In the genomic region with DNA sequence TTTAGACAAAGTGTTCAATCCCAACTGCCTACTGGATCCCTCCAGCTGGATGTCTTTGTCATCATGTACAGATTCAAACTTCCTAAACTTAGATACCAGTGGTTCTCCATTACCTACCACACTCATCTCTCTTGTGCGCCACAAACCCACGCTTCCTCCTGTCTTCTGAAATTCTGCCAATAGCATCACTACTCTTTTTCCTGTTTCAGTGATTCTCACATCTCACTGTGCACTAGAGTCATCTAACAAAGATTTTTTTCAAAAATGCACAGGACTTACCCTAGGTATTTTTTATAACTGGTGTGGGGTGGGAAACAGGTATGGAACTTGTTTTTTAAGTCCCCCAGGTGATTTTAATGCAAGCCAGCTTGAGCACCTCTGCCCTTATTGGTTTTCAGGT, we compare ENCODE assay signal across 14 cellular contexts. TPM values are rescaled to one million over a fixed set of nuclear protein-coding genes. Genes with fewer than 3 reads are reported as not detected.
DNase-seq lines count a peak whose midpoint lies in the region; ATAC-seq and TF ChIP-seq lines count a peak whose summit lies in the region.
"Had no signal": no experiment of that assay in that cellular context is flagged by ENCODE, and none has a peak within 500 bp of the region (broad histone marks: within the 10 kb centered on the region; RNA-seq: fewer than 3 reads in every experiment).

No MANE protein-coding gene starts in this region.

- H3K27ac Mint-ChIP-seq in CD4-positive, alpha-beta memory T cell = peak overlapping the region; percentile 39 to 88 (median 54)
- H3K27ac Mint-ChIP-seq in T-helper 1 cell treated with Interleukin-12 subunit alpha and Interleukin-12 subunit beta and Interleukin-4 antibody, amounts not matched to agents 30 μg/mL and 1 μg/mL, for 36 hours = peak overlapping the region; percentile 6
- H3K27ac Mint-ChIP-seq in dendritic cell treated with granulocyte-macrophage colony-stimulating factor and Interleukin-4, amounts not matched to agents 40 ng/mL and 50 ng/mL, for 4 days = peak overlapping the region; percentile 11

- DNase-seq in CD4-positive, alpha-beta memory T cell = peak in 4 of 5 donors; percentile 36 to 47 (median 38)
- DNase-seq in hepatic stellate cell (ENCODE audit: low spot score) (no peak), thyroid gland (no peak)
- DNase-seq: activated gamma-delta T cell treated with Interleukin-2 at 50 U/mL for 16 hours, gastrocnemius medialis, NCI-H1048, NCI-H446 treated with DMSO at 0.1 percent for 48 hours had no signal

- H3K27ac ChIP-seq in CD4-positive, alpha-beta memory T cell (ENCODE audit: low read depth, low read length) = peak overlapping the region; percentile 18
- H3K27ac ChIP-seq in thyroid gland = no peak overlapping the region
- H3K27ac ChIP-seq: gastrocnemius medialis, HL-60, vagina had no signal

- H3K4me1 Mint-ChIP-seq in CD4-positive, alpha-beta memory T cell = peaks cover 34 to 60% (median 47%) of the 10 kb centered on the region in 4 donors
- peaks cover 40% of the 10 kb centered on the region for H3K4me1 Mint-ChIP-seq in T-helper 1 cell treated with Interleukin-12 subunit alpha and Interleukin-12 subunit beta and Interleukin-4 antibody, amounts not matched to agents 30 μg/mL and 1 μg/mL, for 36 hours (ENCODE audit: low read depth)
- peaks cover 30% of the 10 kb centered on the region for H3K4me1 Mint-ChIP-seq in dendritic cell treated with granulocyte-macrophage colony-stimulating factor and Interleukin-4, amounts not matched to agents 40 ng/mL and 50 ng/mL, for 4 days (ENCODE audit: low read depth)

- no peak overlapping the region for H3K4me3 ChIP-seq in CD4-positive, alpha-beta memory T cell (ENCODE audit: low read length in 2 of 2)
- no peak overlapping the region for H3K4me3 ChIP-seq in thyroid gland (replicated peaks in 1 of 3)
- H3K4me3 ChIP-seq: gastrocnemius medialis, vagina had no signal

- peaks cover 26% of the 10 kb centered on the region for H3K36me3 ChIP-seq in CD4-positive, alpha-beta memory T cell (ENCODE audit: insufficient read depth, low read length)
- peaks cover 29 to 37% of the 10 kb centered on the region in 2 donors for H3K36me3 ChIP-seq in thyroid gland

- H3K9me3 Mint-ChIP-seq in CD4-positive, alpha-beta memory T cell = peaks cover 0 to 3% (median 0%) of the 10 kb centered on the region in 8 donors
- H3K9me3 Mint-ChIP-seq in T-helper 1 cell treated with Interleukin-12 subunit alpha and Interleukin-12 subunit beta and Interleukin-4 antibody, amounts not matched to agents 30 μg/mL and 1 μg/mL, for 36 hours = no peaks in the 10 kb centered on the region
- no peaks in the 10 kb centered on the region for H3K9me3 Mint-ChIP-seq in dendritic cell treated with granulocyte-macrophage colony-stimulating factor and Interleukin-4, amounts not matched to agents 40 ng/mL and 50 ng/mL, for 4 days
- H3K9me3 Mint-ChIP-seq: CD14-positive monocyte, nephron had no signal

- CTCF ChIA-PET in CD4-positive, alpha-beta memory T cell (lab: Charles Lee; ENCODE audit: partially characterized antibody) = interaction anchor here (0.6 to 4.2 kb wide), 11 partner anchors 22 to 205 kb away, joined by 3 to 17 read pairs (median 3); a partner anchor contains a TSS

- H3K4me1 ChIP-seq in CD4-positive, alpha-beta memory T cell (ENCODE audit: insufficient read depth, low read length) = peaks cover 40% of the 10 kb centered on the region
- H3K4me1 ChIP-seq in thyroid gland = peaks cover 7 to 11% of the 10 kb centered on the region in 2 donors

- no peak for TF ChIP-seq CTCF in thyroid gland (IDR thresholded peaks at IDR 0.05)

- H3K27me3 ChIP-seq in CD4-positive, alpha-beta memory T cell (ENCODE audit: insufficient read depth, low read length) = no peaks in the 10 kb centered on the region
- no peaks in the 10 kb centered on the region for H3K27me3 ChIP-seq in thyroid gland
- H3K27me3 ChIP-seq: gastrocnemius medialis, vagina had no signal

- WGBS in thyroid gland, 2 donors = 77 to 83% methylated on average over 2 of the region's 2 CpGs

- peak overlapping the region in 7 of 8 donors; percentile 12 to 77 (median 52) for H3K4me3 Mint-ChIP-seq in CD4-positive, alpha-beta memory T cell
- H3K4me3 Mint-ChIP-seq in T-helper 1 cell treated with Interleukin-12 subunit alpha and Interleukin-12 subunit beta and Interleukin-4 antibody, amounts not matched to agents 30 μg/mL and 1 μg/mL, for 36 hours = peak overlapping the region; percentile 4
- H3K4me3 Mint-ChIP-seq in dendritic cell treated with granulocyte-macrophage colony-stimulating factor and Interleukin-4, amounts not matched to agents 40 ng/mL and 50 ng/mL, for 4 days = no peak overlapping the region
- H3K4me3 Mint-ChIP-seq: CD14-positive monocyte, nephron had no signal

- ATAC-seq in HG03039 (IDR thresholded peaks at IDR 0.05; ENCODE audit: unreplicated experiment) = no peak
- ATAC-seq: gastrocnemius medialis had no signal

- intact Hi-C loops in CD4-positive, alpha-beta memory T cell (cut with micrococcal nuclease) = no loop called here
- intact Hi-C loops in dendritic cell treated with granulocyte-macrophage colony-stimulating factor and Interleukin-4, amounts not matched to agents 40 ng/mL and 50 ng/mL, for 4 days (cut with micrococcal nuclease) = no loop called here
- intact Hi-C loops in thyroid gland (cut with DNase I) = no loop called here

- POLR2A ChIA-PET in CD4-positive, alpha-beta memory T cell (lab: Charles Lee; ENCODE audit: partially characterized antibody) = interaction anchor here (1.4 to 3.2 kb wide), 4 partner anchors 21 to 72 kb away, joined by 4 to 20 read pairs (median 5); a partner anchor contains a TSS

- no peaks in the 10 kb centered on the region for H3K27me3 Mint-ChIP-seq in CD4-positive, alpha-beta memory T cell
- no peaks in the 10 kb centered on the region for H3K27me3 Mint-ChIP-seq in T-helper 1 cell treated with Interleukin-12 subunit alpha and Interleukin-12 subunit beta and Interleukin-4 antibody, amounts not matched to agents 30 μg/mL and 1 μg/mL, for 36 hours (ENCODE audit: low read depth)
- no peaks in the 10 kb centered on the region for H3K27me3 Mint-ChIP-seq in dendritic cell treated with granulocyte-macrophage colony-stimulating factor and Interleukin-4, amounts not matched to agents 40 ng/mL and 50 ng/mL, for 4 days

- no peak for TF ChIP-seq POLR2A in thyroid gland (IDR thresholded peaks at IDR 0.05)

- no peaks in the 10 kb centered on the region for H3K9me3 ChIP-seq in CD4-positive, alpha-beta memory T cell (ENCODE audit: control insufficient read depth in 1 of 2, low read length in 2 of 2)
- no peaks in the 10 kb centered on the region for H3K9me3 ChIP-seq in thyroid gland
- H3K9me3 ChIP-seq: gastrocnemius medialis, vagina had no signal

- H3K36me3 Mint-ChIP-seq in CD4-positive, alpha-beta memory T cell = peaks cover 49% of the 10 kb centered on the region in 2 donors
- H3K36me3 Mint-ChIP-seq in T-helper 1 cell treated with Interleukin-12 subunit alpha and Interleukin-12 subunit beta and Interleukin-4 antibody, amounts not matched to agents 30 μg/mL and 1 μg/mL, for 36 hours (ENCODE audit: low read depth) = peaks cover 51% of the 10 kb centered on the region
- peaks cover 93% of the 10 kb centered on the region for H3K36me3 Mint-ChIP-seq in dendritic cell treated with granulocyte-macrophage colony-stimulating factor and Interleukin-4, amounts not matched to agents 40 ng/mL and 50 ng/mL, for 4 days (ENCODE audit: low read depth)

RNA-seq across cellular contexts. Expression of a gene that starts 5.9 kb away (rescaled TPM):
- 10 to 100 TPM; 31.4 to 33.6 TPM for total RNA-seq in CD4-positive, alpha-beta memory T cell
- polyA plus RNA-seq in CD4-positive, alpha-beta memory T cell = 10 to 100 TPM; 52.9 to 56.6 TPM
- 100 to 1,000 TPM in 2 of 4 donors, 10 to 100 TPM in 2; 75.7 to 215 (median 113) TPM for total RNA-seq in thyroid gland

RNA-seq across cellular contexts. Expression of a gene that starts 13.2 kb away (rescaled TPM):
- not detected for total RNA-seq in CD4-positive, alpha-beta memory T cell
- not detected for polyA plus RNA-seq in CD4-positive, alpha-beta memory T cell
- total RNA-seq in thyroid gland = not detected
- total RNA-seq: gastrocnemius medialis, vagina had no signal
- polyA plus RNA-seq: CD14-positive monocyte had no signal

RNA-seq across cellular contexts. Expression of a gene that starts 18.9 kb away (rescaled TPM):
- 10 to 100 TPM; 13.2 to 13.3 TPM for total RNA-seq in CD4-positive, alpha-beta memory T cell
- 1 to 10 TPM; 6.0 to 7.9 TPM for polyA plus RNA-seq in CD4-positive, alpha-beta memory T cell
- 10 to 100 TPM; 11.6 to 20.6 (median 15.4) TPM for total RNA-seq in thyroid gland

RNA-seq across cellular contexts. Expression of a gene that starts 28.5 kb away (rescaled TPM):
- total RNA-seq in CD4-positive, alpha-beta memory T cell = 1 to 10 TPM; 1.3 to 1.6 TPM
- polyA plus RNA-seq in CD4-positive, alpha-beta memory T cell = under 1 TPM; 0.15 to 0.53 TPM
- total RNA-seq in thyroid gland = 1 to 10 TPM; 2.9 to 7.8 (median 5.6) TPM

RNA-seq across cellular contexts. Expression of a gene that starts 46.4 kb away (rescaled TPM):
- total RNA-seq in CD4-positive, alpha-beta memory T cell = 1 to 10 TPM; 2.8 to 3.9 TPM
- polyA plus RNA-seq in CD4-positive, alpha-beta memory T cell = 1 to 10 TPM in 1 of 2 donors, under 1 TPM in 1; 0.30 to 1.3 TPM
- 10 to 100 TPM; 18.4 to 40.5 (median 34.8) TPM for total RNA-seq in thyroid gland
- polyA plus RNA-seq: CD14-positive monocyte had no signal

Comparison
In these comparisons a context has a peak if more than half of its experiments do, and no peak if none do; other contexts are left out.
1. DNase-seq: peak in CD4-positive, alpha-beta memory T cell (4 of 5); none in hepatic stellate cell (single experiment) and thyroid gland (0 of 2).
2. Peak in every context shown above with its lines, with median percentiles within 50 percentile points of each other: H3K27ac Mint-ChIP-seq.